In the genomic region with DNA sequence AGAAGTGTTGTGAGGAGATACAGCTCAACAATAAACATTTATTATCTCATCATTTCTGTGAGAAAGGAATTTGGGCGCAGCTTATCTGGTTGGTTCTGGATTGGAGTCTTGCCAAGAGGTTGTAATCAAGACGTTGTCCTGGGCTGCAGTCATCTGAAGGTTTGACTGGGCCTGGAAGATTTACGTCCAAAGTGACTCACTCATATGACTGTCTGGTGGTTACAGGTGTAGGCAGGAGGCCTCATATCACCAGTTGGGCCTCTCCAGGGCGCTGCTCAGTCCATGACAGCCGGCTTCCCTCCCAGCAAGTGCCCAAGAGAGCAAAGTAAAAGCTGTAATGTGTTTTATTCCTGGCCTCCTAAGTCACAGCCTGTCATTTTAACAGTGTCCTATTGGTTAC, we compare ENCODE assay signal across 23 cellular contexts.
A peak's percentile ranks its signal among the peaks of the same experiment; 100 is the strongest.
DNase-seq lines count a peak whose midpoint lies in the region; ATAC-seq, FAIRE-seq and TF ChIP-seq lines count a peak whose summit lies in the region.
"Had no signal": no experiment of that assay in that cellular context is flagged by ENCODE, and none has a peak within 500 bp of the region (broad histone marks: within the 10 kb centered on the region; RNA-seq: fewer than 3 reads in every experiment).

No MANE protein-coding gene starts in this region.

- H2AFZ ChIP-seq in K562 (ENCODE audit: low read depth, low read length) (no peak overlapping the region), neuronal stem cell (ENCODE audit: low read length) (no peak overlapping the region)

- no peak overlapping the region for H4K8ac ChIP-seq in neuronal stem cell (ENCODE audit: low read depth, low read length)

- CTCF ChIA-PET in HEK293T (lab: Yijun Ruan, JAX) (no interaction called here), K562 (lab: Yijun Ruan, JAX; ENCODE audit: low intra/inter-chr PET ratio) (no interaction called here)

- TF ChIP-seq CTCF in K562 (IDR thresholded peaks at IDR 0.05 in 2 of 3, conservative IDR thresholded peaks at IDR 0.05 in 1 of 3; ENCODE audit: insufficient read depth in 2 of 3, low read depth in 1 of 3, low read length in 3 of 3): no peak
- no peak for TF ChIP-seq CTCF in tibial artery (IDR thresholded peaks at IDR 0.05)
- TF ChIP-seq CTCF in vagina (IDR thresholded peaks at IDR 0.05): no peak

- peak; percentile 7 for DNase-seq in HEK293T (ENCODE audit: extremely low spot score)
- DNase-seq in OCI-M1 (lab: John Stamatoyannopoulos, UW): peak; percentile 3
- peak in 2 of 4 experiments; percentile 12 to 45 for DNase-seq in K562 (ENCODE audit: extremely low read depth in 1 of 4, low spot score in 3 of 4)
- no peak for DNase-seq in neuronal stem cell (ENCODE audit: low spot score)
- no peak for DNase-seq in COR-L47 (lab: John Stamatoyannopoulos, UW)
- no peak for DNase-seq in SKM-1 (lab: John Stamatoyannopoulos, UW; ENCODE audit: unreplicated experiment)
- DNase-seq in tibial artery: no peak
- DNase-seq in vagina (ENCODE audit: extremely low spot score in 2 of 2): no peak
- DNase-seq: DMS 273 treated with DMSO at 0.1 percent for 48 hours, GDM1, KBM-7, NCI-H1048, NCI-H1436 treated with DMSO at 0.1 percent for 48 hours, NCI-H2081, NCI-H510A, NCI-H82, Right ventricle myocardium superior had no signal

- H3K9me1 ChIP-seq in K562 (ENCODE audit: control insufficient read depth, insufficient read depth, low read length): no peaks in the 10 kb centered on the region

- H4K20me1 ChIP-seq in K562 (replicated peaks; ENCODE audit: control insufficient read depth, insufficient read depth, low read length): no peaks in the 10 kb centered on the region

- H3K36me3 ChIP-seq in K562 (ENCODE audit: control insufficient read depth, insufficient read depth, low read length) (no peaks in the 10 kb centered on the region), neuronal stem cell (replicated peaks in 1 of 2; ENCODE audit: control insufficient read depth in 2 of 2, insufficient read depth in 2 of 2, low read length in 2 of 2) (no peaks in the 10 kb centered on the region), tibial artery (no peaks in the 10 kb centered on the region), vagina (no peaks in the 10 kb centered on the region)

- no peaks in the 10 kb centered on the region for H3K79me1 ChIP-seq in neuronal stem cell (ENCODE audit: low read depth, low read length)

- TF ChIP-seq RAD21 in K562 (CRISPR knock-in tag; conservative IDR thresholded peaks at IDR 0.05 in 1 of 2, IDR thresholded peaks at IDR 0.05 in 1 of 2): no peak

- peak overlapping the region; percentile 69 for H3K18ac ChIP-seq in neuronal stem cell (ENCODE audit: low read length)

- WGBS in K562 (ENCODE audit: insufficient coverage, low coverage, missing lambda C conversion rate): 2% methylated on average over 5 of the region's 5 CpGs
- no CpG with 5 or more reads among the region's 5 CpGs for WGBS in neuronal stem cell (ENCODE audit: extremely low coverage in 2 of 2, insufficient read length in 2 of 2, insufficient replicate concordance in 1 of 2), 2 donors

- H3K4ac ChIP-seq in neuronal stem cell (ENCODE audit: low read length): no peak overlapping the region

- no peak overlapping the region for H2AK5ac ChIP-seq in neuronal stem cell (ENCODE audit: low read depth, low read length)

- no peak overlapping the region for H3K23ac ChIP-seq in neuronal stem cell (ENCODE audit: low read depth, low read length, poor library complexity)

- no peak overlapping the region for H2BK5ac ChIP-seq in neuronal stem cell (ENCODE audit: low read length)

- TF ChIP-seq POLR2A in K562 (conservative IDR thresholded peaks at IDR 0.05) (no peak), vagina (IDR thresholded peaks at IDR 0.05) (no peak)

- H2BK12ac ChIP-seq in neuronal stem cell (ENCODE audit: low read length): no peak overlapping the region

- H3K27ac ChIP-seq in K562 (ENCODE audit: extremely low read depth, low read depth, low read length) (no peak overlapping the region), neuronal stem cell (replicated peaks; ENCODE audit: low read length) (no peak overlapping the region), tibial artery (no peak overlapping the region), vagina (no peak overlapping the region)
- H3K27ac ChIP-seq: A549, C4-2B, SK-N-MC had no signal

- H3K4me3 ChIP-seq in K562 (no peak overlapping the region), neuronal stem cell (ENCODE audit: low read length in 2 of 2) (no peak overlapping the region), tibial artery (no peak overlapping the region), vagina (no peak overlapping the region)
- H3K4me3 ChIP-seq: A549, SK-N-MC had no signal

- in situ Hi-C loops in K562 (cut with MboI): no loop called here

- no peak for TF ChIP-seq EP300 in K562 (IDR thresholded peaks at IDR 0.05; ENCODE audit: low read length)

- no TSS peak for BruUV-seq in K562 (replicated peaks; lab: Mats Ljungman, UMichigan)

- POLR2A ChIA-PET in HEK293T (lab: Yijun Ruan, JAX): interaction anchor here (0.9 to 1.0 kb wide), 2 partner anchors 159 to 169 kb away, joined by 3 read pairs; no protein-coding TSS in a partner anchor
- POLR2A ChIA-PET in K562 (lab: Yijun Ruan, JAX): interaction anchor here (0.7 kb wide), 2 partner anchors 499 to 1713 kb away, joined by 3 read pairs; no protein-coding TSS in a partner anchor

- H3K27me3 ChIP-seq in K562 (ENCODE audit: control insufficient read depth in 2 of 2, insufficient read depth in 2 of 2, low read length in 2 of 2) (0 out of 5 replicates have a peak, but pooled peaks cover 0 to 2% of the 10 kb centered on the region in 2 experiments), neuronal stem cell (ENCODE audit: control insufficient read depth in 3 of 3, insufficient read depth in 3 of 3, low read depth in 1 of 3, low read length in 3 of 3) (no peaks in the 10 kb centered on the region), tibial artery (no peaks in the 10 kb centered on the region), vagina (no peaks in the 10 kb centered on the region)

- H3K9me3 ChIP-seq in K562 (replicated peaks; ENCODE audit: control insufficient read depth, insufficient read depth, low read depth, low read length) (no peaks in the 10 kb centered on the region), neuronal stem cell (replicated peaks in 1 of 2; ENCODE audit: control insufficient read depth in 2 of 2, insufficient read depth in 1 of 2, low read depth in 1 of 2, low read length in 2 of 2) (peaks cover 0 to 4% of the 10 kb centered on the region in 2 donors), tibial artery (no peaks in the 10 kb centered on the region), vagina (no peaks in the 10 kb centered on the region)
- H3K9me3 ChIP-seq: A549 had no signal

- H3K79me2 ChIP-seq in K562 (ENCODE audit: control insufficient read depth, insufficient read depth, low read length): no peaks in the 10 kb centered on the region

- no peak overlapping the region for H3K14ac ChIP-seq in neuronal stem cell (ENCODE audit: low read length)

- ATAC-seq in K562: peak; percentile 66
- ATAC-seq: A549, Panc1 had no signal

- H3K4me2 ChIP-seq in K562 (ENCODE audit: insufficient read depth, low read length): no peak overlapping the region
- H3K4me2 ChIP-seq in neuronal stem cell (ENCODE audit: insufficient read depth, low read length, poor library complexity, severe bottlenecking): no peak overlapping the region
- H3K4me2 ChIP-seq: A549 had no signal

- intact Hi-C loops in K562 (cut with micrococcal nuclease) (no loop called here), tibial artery (cut with DNase I; ENCODE audit: low total_unique reads) (no loop called here), vagina (cut with DNase I) (no loop called here)

- no peak overlapping the region for H2BK120ac ChIP-seq in neuronal stem cell (ENCODE audit: low read depth, low read length)

- no peaks in the 10 kb centered on the region; a peak in 1 of 5 replicates for H3K4me1 ChIP-seq in K562 (replicated peaks in 1 of 2; ENCODE audit: control insufficient read depth in 2 of 2, insufficient read depth in 2 of 2, low read length in 2 of 2)
- peaks cover 5 to 15% of the 10 kb centered on the region in 2 donors for H3K4me1 ChIP-seq in neuronal stem cell (ENCODE audit: control insufficient read depth in 2 of 2, insufficient read depth in 1 of 2, low read depth in 1 of 2, low read length in 2 of 2)
- H3K4me1 ChIP-seq in tibial artery: peaks cover 0 to 5% (median 0%) of the 10 kb centered on the region in 4 donors
- H3K4me1 ChIP-seq in vagina: peaks cover 6% of the 10 kb centered on the region
- H3K4me1 ChIP-seq: A549 had no signal

- H2BK15ac ChIP-seq in neuronal stem cell (ENCODE audit: low read length): no peak overlapping the region

- no peak overlapping the region for H4K91ac ChIP-seq in neuronal stem cell (ENCODE audit: low read depth, low read length, poor library complexity)

- no peak for FAIRE-seq in K562 (lab: Jason Lieb, UNC)
- FAIRE-seq: A549, GM12891, H54 had no signal

- no peak overlapping the region for H3K9ac ChIP-seq in K562 (ENCODE audit: insufficient read depth in 1 of 2, low read depth in 2 of 2, low read length in 2 of 2)
- no peak overlapping the region for H3K9ac ChIP-seq in neuronal stem cell (ENCODE audit: low read depth, low read length, poor library complexity)

TF ChIP-seq in HEK293T, 16 proteins besides CTCF, POLR2A, EP300 and RAD21:
- no peak for TF ChIP-seq SP1 (IDR thresholded peaks at IDR 0.05)
- 0 out of 2 replicates have a peak, but pooled peaks have one; percentile 29 for TF ChIP-seq PKNOX1 (IDR thresholded peaks at IDR 0.05)
- TF ChIP-seq ELF4 (IDR thresholded peaks at IDR 0.05): no peak

TF ChIP-seq in K562, 482 proteins besides CTCF, POLR2A, EP300 and RAD21 (continues in another document):
- TF ChIP-seq PKNOX1 (IDR thresholded peaks at IDR 0.05) (peak; percentile 77), ATF7 (IDR thresholded peaks at IDR 0.05) (0 out of 2 replicates have a peak, but pooled peaks have one; percentile 29), CBFA2T2 (conservative IDR thresholded peaks at IDR 0.05) (peak; percentile 33; the same call in 1 of the 2 replicates), HNRNPK (IDR thresholded peaks at IDR 0.05; ENCODE audit: low read depth, low read length, poor library complexity, severe bottlenecking) (no peak), ZSCAN32 (CRISPR knock-in tag; IDR thresholded peaks at IDR 0.05) (no peak), TAL1 (IDR thresholded peaks at IDR 0.05) (peak; percentile 17; the same call in 1 of the 2 replicates), ARID1B (IDR thresholded peaks at IDR 0.05) (0 out of 2 replicates have a peak, but pooled peaks have one; percentile 29), MEIS2 (IDR thresholded peaks at IDR 0.05; ENCODE audit: partially characterized antibody) (peak; percentile 89), CREM (IDR thresholded peaks at IDR 0.05; ENCODE audit: low read depth) (0 out of 2 replicates have a peak, but pooled peaks have one; percentile 10)

Comparison
In these comparisons a context has a peak if more than half of its experiments do, and no peak if none do; other contexts are left out.
1. DNase-seq: peak in HEK293T (single experiment) and OCI-M1 (single experiment); none in neuronal stem cell (single experiment), COR-L47 (single experiment), SKM-1 (single experiment), tibial artery (0 of 2) and vagina (0 of 2).